ENCODE assay signal across 8 cellular contexts in genomic region chrX:38327007-38327774, GRCh38. TPM values are rescaled to one million over a fixed set of nuclear protein-coding genes. Genes with fewer than 3 reads are reported as not detected.
A peak's percentile ranks its signal among the peaks of the same experiment; 100 is the strongest.
DNase-seq lines count a peak whose midpoint lies in the region; ATAC-seq and TF ChIP-seq lines count a peak whose summit lies in the region.

TSS of gene RPGR (minus strand) at chrX:38327509. CDS start at chrX:38327367, 142 bp downstream.

- peaks cover 0 to 5% (median 1%) of the 10 kb centered on the region in 4 donors for H3K4me1 ChIP-seq in liver (ENCODE audit: control insufficient read depth in 4 of 4, insufficient read depth in 4 of 4, low read length in 3 of 4)

- H3K27ac ChIP-seq in liver (ENCODE audit: low read depth in 1 of 2, low read length in 2 of 2) = peak within 1 kb of the TSS; percentile 82 to 83

- under 1% methylated on average over 67 of the region's 67 CpGs for WGBS in liver

- peak within 1 kb of the TSS; percentile 92 to 97 (median 96) for H3K27ac Mint-ChIP-seq in CD14-positive monocyte

- no peaks in the 10 kb centered on the region for H3K36me3 ChIP-seq in liver (ENCODE audit: control insufficient read depth in 4 of 4, insufficient read depth in 3 of 4, low read depth in 1 of 4, low read length in 3 of 4)

- no peaks in the 10 kb centered on the region for H3K9me3 ChIP-seq in liver (ENCODE audit: control insufficient read depth in 4 of 4, low read length in 3 of 4)

- H3K27me3 Mint-ChIP-seq in CD14-positive monocyte (ENCODE audit: low read depth in 3 of 3) = peaks cover 0 to 6% (median 1%) of the 10 kb centered on the region in 3 donors

- H3K36me3 Mint-ChIP-seq in CD14-positive monocyte = no peaks in the 10 kb centered on the region

- peaks cover 12% of the 10 kb centered on the region for H3K4me1 Mint-ChIP-seq in CD14-positive monocyte

- peaks cover 0 to 8% (median 2%) of the 10 kb centered on the region in 7 donors for H3K9me3 Mint-ChIP-seq in CD14-positive monocyte

- H3K4me3 Mint-ChIP-seq in CD14-positive monocyte = peak within 1 kb of the TSS; percentile 86 to 91

- intact Hi-C loops in CD14-positive monocyte (cut with micrococcal nuclease) = loop anchor here in 1 of 2 donors (10.0 kb wide), 1 partner anchor 52 kb away; no protein-coding TSS in a partner anchor

- peak within 1 kb of the TSS; percentile 53 to 71 for H3K9ac ChIP-seq in liver (ENCODE audit: low read depth in 1 of 2, low read length in 2 of 2)

- ATAC-seq in GM19372 (IDR thresholded peaks at IDR 0.05; ENCODE audit: low read depth, unreplicated experiment) = peak; percentile 98
- ATAC-seq in HG03521 (IDR thresholded peaks at IDR 0.05; ENCODE audit: unreplicated experiment) = peak; percentile 95

- DNase-seq in CD14-positive monocyte (ENCODE audit: low spot score) (peak; percentile 95), NCI-H526 treated with DMSO at 0.1 percent for 48 hours (lab: John Stamatoyannopoulos, UW) (peak; percentile 87), dermis blood vessel endothelial cell (peak; percentile 95)
- DNase-seq in activated CD4-positive, alpha-beta T cell treated with anti-CD3 and anti-CD28 coated beads, Interleukin-2, amount 50 U/mL, for 24 hours (ENCODE audit: low read depth in 1 of 2, low spot score in 1 of 2) = peak; percentile 76 to 83
- peak; percentile 89 for DNase-seq in stimulated activated CD4-positive, alpha-beta T cell treated with anti-CD3 and anti-CD28 coated beads, Interleukin-4, amount 100 ng/mL, for 1 hour

- H3K4me3 ChIP-seq in liver (ENCODE audit: low read depth in 1 of 3, low read length in 3 of 3) = peak within 1 kb of the TSS; percentile 67 to 81 (median 78)

- no peaks in the 10 kb centered on the region for H3K27me3 ChIP-seq in liver (ENCODE audit: control insufficient read depth in 4 of 4, insufficient read depth in 4 of 4, low read length in 3 of 4)

- TF ChIP-seq RAD21 in liver (IDR thresholded peaks at IDR 0.05) = peak; percentile 79 to 86

- TF ChIP-seq CTCF in CD14-positive monocyte (IDR thresholded peaks at IDR 0.05) (peak; percentile 78), liver (IDR thresholded peaks at IDR 0.05; ENCODE audit: low read depth, low read length, missing input control) (peak; percentile 74)

TF ChIP-seq in liver, 16 proteins besides CTCF, POLR2A, EP300 and RAD21:
- TF ChIP-seq ATF3 (IDR thresholded peaks at IDR 0.05) (no peak), HNF4A (conservative IDR thresholded peaks at IDR 0.05) (peak in 1 of 2 donors; percentile 5), HNF4G (IDR thresholded peaks at IDR 0.05) (no peak), MAX (IDR thresholded peaks at IDR 0.05) (peak; percentile 27), SP1 (IDR thresholded peaks at IDR 0.05) (peak; percentile 24), NR2F2 (IDR thresholded peaks at IDR 0.05) (no peak), YY1 (IDR thresholded peaks at IDR 0.05) (peak; percentile 39), ZBTB33 (IDR thresholded peaks at IDR 0.05) (peak; percentile 43), EGR1 (IDR thresholded peaks at IDR 0.05; ENCODE audit: low read depth in 2 of 2) (no peak), GABPA (IDR thresholded peaks at IDR 0.05 in 1 of 2, conservative IDR thresholded peaks at IDR 0.05 in 1 of 2) (peak in 1 of 2 donors; percentile 84), RXRA (IDR thresholded peaks at IDR 0.05) (peak in 1 of 2 donors; percentile 10)
TF ChIP-seq in liver: peak in this region for 7.

RNA-seq across cellular contexts. Expression of gene RPGR, which starts in this region (rescaled TPM):
- polyA plus RNA-seq in CD14-positive monocyte = 10 to 100 TPM in 1 of 2 donors, 1 to 10 TPM in 1; 4.3 to 10.9 TPM
- 43.2 and 49.6 TPM in 2 replicates for total RNA-seq in dermis blood vessel endothelial cell
- total RNA-seq in liver = 1 to 10 TPM; 3.8 to 7.2 TPM
- polyA plus RNA-seq in liver = 1 to 10 TPM; 1.7 to 3.2 TPM

Comparison
In these comparisons a context has a peak if more than half of its experiments do, and no peak if none do; other contexts are left out.
1. Peak in every context shown above with its lines: DNase-seq, ATAC-seq, H3K4me3 ChIP-seq and H3K27ac ChIP-seq.